ENCODE assay signal across 22 cellular contexts in the genomic region with DNA sequence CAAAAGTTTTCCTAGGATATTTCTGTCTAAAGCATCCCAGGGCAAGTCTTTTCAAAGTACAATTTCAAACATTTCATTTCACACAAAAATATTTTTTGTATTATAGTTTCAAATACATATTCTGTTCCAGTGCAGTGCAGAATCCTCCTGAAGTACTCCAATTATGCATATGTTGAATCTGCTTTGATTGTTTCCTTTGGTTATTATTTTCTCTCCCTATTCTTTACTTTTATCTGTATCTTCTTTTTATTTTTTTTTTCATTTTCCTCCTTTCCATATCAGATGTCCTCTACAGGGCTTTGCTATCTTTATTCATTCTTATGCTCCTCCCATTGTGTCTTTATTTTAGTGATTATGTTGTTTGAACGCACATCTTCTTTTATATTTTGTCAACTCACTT.
DNase-seq lines count a peak whose midpoint lies in the region; ATAC-seq and TF ChIP-seq lines count a peak whose summit lies in the region.
"Had no signal": no experiment of that assay in that cellular context is flagged by ENCODE, and none has a peak within 500 bp of the region (broad histone marks: within the 10 kb centered on the region; RNA-seq: fewer than 3 reads in every experiment).

No MANE protein-coding gene starts in this region.

- no peak overlapping the region for H2AFZ ChIP-seq in GM23338

- DNase-seq in DMS53 (lab: John Stamatoyannopoulos, UW) (peak; percentile 19), DMS53 treated with DMSO at 0.1 percent for 48 hours (lab: John Stamatoyannopoulos, UW; ENCODE audit: unreplicated experiment) (no peak), GM23338 (ENCODE audit: low spot score) (peak; percentile 8)
- no peak for DNase-seq in central memory CD8-positive, alpha-beta T cell (ENCODE audit: low spot score in 2 of 2)
- no peak for DNase-seq in stimulated activated effector memory CD8-positive, alpha-beta T cell treated with anti-CD3 and anti-CD28 coated beads, Interleukin-12 subunit alpha, Interleukin-12 subunit beta, amount 100 ng/mL, for 72 hours (ENCODE audit: low spot score in 2 of 2)
- DNase-seq: AML-193; CD4-positive, alpha-beta T cell; CD8-positive, alpha-beta T cell; COR-L47; DMS 273 treated with DMSO at 0.1 percent for 48 hours; DMS153; DMS79; DND-41; EL; GDM1 had no signal

- peaks cover 3% of the 10 kb centered on the region; the same call in 1 of the 3 replicates for H3K4me1 Mint-ChIP-seq in GM23338
- H3K4me1 Mint-ChIP-seq in central memory CD8-positive, alpha-beta T cell: peaks cover 9% of the 10 kb centered on the region
- no peaks in the 10 kb centered on the region for H3K4me1 Mint-ChIP-seq in stimulated activated effector memory CD8-positive, alpha-beta T cell treated with anti-CD3 and anti-CD28 coated beads, Interleukin-12 subunit alpha, Interleukin-12 subunit beta, amount 100 ng/mL, for 72 hours
- H3K4me1 Mint-ChIP-seq: B cell had no signal

- H3K36me3 ChIP-seq in GM23338 (ENCODE audit: insufficient read depth): no peaks in the 10 kb centered on the region

- H3K4me2 ChIP-seq in GM23338: no peak overlapping the region
- H3K4me2 ChIP-seq: A549; BLaER1 treated with 17β-estradiol and CSF1 and Interleukin-3, amounts not matched to agents 10 nM and 100 nM had no signal

- H3K27me3 ChIP-seq in GM23338 (ENCODE audit: insufficient read depth): no peaks in the 10 kb centered on the region
- H3K27me3 ChIP-seq: BLaER1 treated with 17β-estradiol and CSF1 and Interleukin-3, amounts not matched to agents 10 nM and 100 nM had no signal

- no peak overlapping the region for H3K27ac Mint-ChIP-seq in GM23338
- peak overlapping the region; percentile 9 for H3K27ac Mint-ChIP-seq in central memory CD8-positive, alpha-beta T cell (ENCODE audit: low read depth)
- H3K27ac Mint-ChIP-seq in stimulated activated effector memory CD8-positive, alpha-beta T cell treated with anti-CD3 and anti-CD28 coated beads, Interleukin-12 subunit alpha, Interleukin-12 subunit beta, amount 100 ng/mL, for 72 hours: no peak overlapping the region
- H3K27ac Mint-ChIP-seq: B cell; CD4-positive, alpha-beta T cell; CD8-positive, alpha-beta T cell had no signal

- no peak overlapping the region for H3K4me3 Mint-ChIP-seq in GM23338
- no peak overlapping the region for H3K4me3 Mint-ChIP-seq in central memory CD8-positive, alpha-beta T cell
- no peak overlapping the region for H3K4me3 Mint-ChIP-seq in stimulated activated effector memory CD8-positive, alpha-beta T cell treated with anti-CD3 and anti-CD28 coated beads, Interleukin-12 subunit alpha, Interleukin-12 subunit beta, amount 100 ng/mL, for 72 hours
- H3K4me3 Mint-ChIP-seq: B cell; CD4-positive, alpha-beta T cell; CD8-positive, alpha-beta T cell had no signal

- no peak for TF ChIP-seq CTCF in GM23338 (conservative IDR thresholded peaks at IDR 0.05; ENCODE audit: low read depth in 2 of 2)

- no peaks in the 10 kb centered on the region for H3K79me2 ChIP-seq in GM23338 (replicated peaks; ENCODE audit: insufficient read depth)

- H3K27ac ChIP-seq in GM23338 (ENCODE audit: low read depth): no peak overlapping the region
- H3K27ac ChIP-seq: 22Rv1; A549; BLaER1 treated with 17β-estradiol and CSF1 and Interleukin-3, amounts not matched to agents 10 nM and 100 nM; C4-2B had no signal

- no peaks in the 10 kb centered on the region for H3K4me1 ChIP-seq in GM23338 (ENCODE audit: insufficient read depth)
- H3K4me1 ChIP-seq: A549; BLaER1 treated with 17β-estradiol and CSF1 and Interleukin-3, amounts not matched to agents 10 nM and 100 nM had no signal

- H3K9me2 ChIP-seq in GM23338 (ENCODE audit: insufficient read depth): no peaks in the 10 kb centered on the region

- H3K27me3 Mint-ChIP-seq in GM23338 (ENCODE audit: insufficient read depth, low read depth, poor library complexity): no peaks in the 10 kb centered on the region
- no peaks in the 10 kb centered on the region for H3K27me3 Mint-ChIP-seq in central memory CD8-positive, alpha-beta T cell
- H3K27me3 Mint-ChIP-seq: B cell; CD4-positive, alpha-beta T cell had no signal

- H3F3A ChIP-seq in GM23338 (replicated peaks; ENCODE audit: low read depth): no peaks in the 10 kb centered on the region

- no peak overlapping the region for H3K4me3 ChIP-seq in GM23338
- H3K4me3 ChIP-seq: A549; BLaER1 treated with 17β-estradiol and CSF1 and Interleukin-3, amounts not matched to agents 10 nM and 100 nM; GM12878 had no signal

- peaks cover 6% of the 10 kb centered on the region; the same call in 2 of the 3 replicates for H3K36me3 Mint-ChIP-seq in GM23338 (ENCODE audit: low read depth)
- H3K36me3 Mint-ChIP-seq in central memory CD8-positive, alpha-beta T cell (ENCODE audit: insufficient read depth): peaks cover 2% of the 10 kb centered on the region
- no peaks in the 10 kb centered on the region for H3K36me3 Mint-ChIP-seq in stimulated activated effector memory CD8-positive, alpha-beta T cell treated with anti-CD3 and anti-CD28 coated beads, Interleukin-12 subunit alpha, Interleukin-12 subunit beta, amount 100 ng/mL, for 72 hours

- peaks cover 26% of the 10 kb centered on the region for H3K9me3 Mint-ChIP-seq in GM23338
- H3K9me3 Mint-ChIP-seq in central memory CD8-positive, alpha-beta T cell: peaks cover 6% of the 10 kb centered on the region
- H3K9me3 Mint-ChIP-seq in stimulated activated effector memory CD8-positive, alpha-beta T cell treated with anti-CD3 and anti-CD28 coated beads, Interleukin-12 subunit alpha, Interleukin-12 subunit beta, amount 100 ng/mL, for 72 hours: peaks cover 6% of the 10 kb centered on the region

- ATAC-seq in GM23338: no peak
- ATAC-seq in central memory CD8-positive, alpha-beta T cell (replicated peaks; ENCODE audit: extremely low read depth, poor library complexity, severe bottlenecking): no peak
- no peak for ATAC-seq in GM18519 (IDR thresholded peaks at IDR 0.05; ENCODE audit: low FRiP score, unreplicated experiment)
- no peak for ATAC-seq in stimulated activated effector memory CD8-positive, alpha-beta T cell treated with anti-CD3 and anti-CD28 coated beads, Interleukin-12 subunit alpha, Interleukin-12 subunit beta, amount 100 ng/mL, for 72 hours
- ATAC-seq: A549; CD8-positive, alpha-beta T cell; GM12878 had no signal

- no peaks in the 10 kb centered on the region for H4K20me1 ChIP-seq in GM23338 (replicated peaks; ENCODE audit: insufficient read depth)
- H4K20me1 ChIP-seq: BLaER1 treated with 17β-estradiol and CSF1 and Interleukin-3, amounts not matched to agents 10 nM and 100 nM had no signal

TF ChIP-seq in GM23338, 12 proteins besides CTCF, POLR2A, EP300 and RAD21 (continues in another document):
- no peak for TF ChIP-seq EZH2 (IDR thresholded peaks at IDR 0.05; ENCODE audit: low read depth, unreplicated experiment)
- TF ChIP-seq NANOG (IDR thresholded peaks at IDR 0.05; ENCODE audit: borderline replicate concordance): no peak
- TF ChIP-seq ZNF462 (CRISPR knock-in tag; IDR thresholded peaks at IDR 0.05): no peak

Comparison
In these comparisons a context has a peak if more than half of its experiments do, and no peak if none do; other contexts are left out.
1. DNase-seq: peak in DMS53 (single experiment) and GM23338 (single experiment); none in DMS53 treated with DMSO at 0.1 percent for 48 hours (single experiment), central memory CD8-positive, alpha-beta T cell (0 of 2) and stimulated activated effector memory CD8-positive, alpha-beta T cell treated with anti-CD3 and anti-CD28 coated beads, Interleukin-12 subunit alpha, Interleukin-12 subunit beta, amount 100 ng/mL, for 72 hours (0 of 2).